ENCODE assay signal across 1 cellular context in genomic region chr2:169824373-169825333, GRCh38.
TF ChIP-seq lines count a peak whose summit lies in the region.

Gene METTL5 (minus strand): TSS chr2:169824905. CDS start chr2:169824597, 308 bp downstream.

TF ChIP-seq in GM12878, 131 proteins besides CTCF, POLR2A, EP300 and RAD21 (continued from another document and continues in another):
- TF ChIP-seq ZBTB4 (CRISPR knock-in tag; IDR thresholded peaks at IDR 0.05) (no peak), MEF2A (IDR thresholded peaks at IDR 0.05; ENCODE audit: insufficient read depth, low read depth, low read length) (0 out of 2 replicates have a peak, but pooled peaks have one; percentile 25), REST (IDR thresholded peaks at IDR 0.05; ENCODE audit: low read depth, low read length) (peak; percentile 30; the same call in 1 of the 2 replicates), ZNF384 (IDR thresholded peaks at IDR 0.05; ENCODE audit: borderline replicate concordance, low read depth, low read length) (no peak), LARP7 (IDR thresholded peaks at IDR 0.05) (peak; percentile 94), YY1 (IDR thresholded peaks at IDR 0.05; ENCODE audit: low read depth, low read length) (peak; percentile 80), STAT1 (conservative IDR thresholded peaks at IDR 0.05) (0 out of 2 replicates have a peak, but pooled peaks have one; percentile 55), USF2 (IDR thresholded peaks at IDR 0.05; ENCODE audit: borderline replicate concordance, low read depth, low read length) (no peak), RUNX3 (IDR thresholded peaks at IDR 0.05; ENCODE audit: low read length) (no peak; the same call in 1 of the 2 replicates), MYB (IDR thresholded peaks at IDR 0.05; ENCODE audit: borderline replicate concordance, low read depth, low read length) (0 out of 2 replicates have a peak, but pooled peaks have one; percentile 24), RCOR1 (conservative IDR thresholded peaks at IDR 0.05; ENCODE audit: low read depth, low read length) (no peak), BCL3 (IDR thresholded peaks at IDR 0.05; ENCODE audit: borderline replicate concordance, insufficient read depth, low read depth, low read length, poor library complexity, severe bottlenecking) (no peak), PAX8 (IDR thresholded peaks at IDR 0.05) (no peak), KDM1A (IDR thresholded peaks at IDR 0.05; ENCODE audit: borderline replicate concordance) (no peak), TCF3 (IDR thresholded peaks at IDR 0.05; ENCODE audit: borderline replicate concordance, insufficient read depth, low read depth, low read length) (peak; percentile 61; the same call in 1 of the 2 replicates), PAX5 (IDR thresholded peaks at IDR 0.05; ENCODE audit: borderline replicate concordance, low read depth, low read length) (peak; percentile 17; the same call in 1 of the 2 replicates), POLR2AphosphoS5 (IDR thresholded peaks at IDR 0.05; ENCODE audit: low read length) (peak; percentile 64; the same call in 1 of the 2 replicates), PML (IDR thresholded peaks at IDR 0.05; ENCODE audit: low read length) (peak; percentile 49; the same call in 1 of the 2 replicates), FOS (IDR thresholded peaks at IDR 0.05; ENCODE audit: borderline replicate concordance, extremely low read depth, insufficient read length) (no peak), CBFB (IDR thresholded peaks at IDR 0.05; ENCODE audit: low read depth) (no peak), TAF1 (IDR thresholded peaks at IDR 0.05; ENCODE audit: borderline replicate concordance, low read depth, low read length) (peak; percentile 67; the same call in 1 of the 2 replicates), ZNF217 (IDR thresholded peaks at IDR 0.05) (peak; percentile 72; the same call in 1 of the 2 replicates), NR2F1 (conservative IDR thresholded peaks at IDR 0.05) (peak; percentile 59), ELK1 (IDR thresholded peaks at IDR 0.05; ENCODE audit: low read depth, low read length) (peak; percentile 90), HDAC2 (IDR thresholded peaks at IDR 0.05) (no peak), TCF12 (IDR thresholded peaks at IDR 0.05; ENCODE audit: low read depth, low read length) (peak; percentile 62; the same call in 1 of the 2 replicates), CHD4 (IDR thresholded peaks at IDR 0.05) (no peak), ATF3 (IDR thresholded peaks at IDR 0.05; ENCODE audit: borderline replicate concordance, extremely low read depth, low read depth, low read length) (0 out of 2 replicates have a peak, but pooled peaks have one; percentile 12), SMC3 (IDR thresholded peaks at IDR 0.05; ENCODE audit: borderline replicate concordance, low read length) (peak; percentile 73), CHD2 (IDR thresholded peaks at IDR 0.05; ENCODE audit: borderline replicate concordance, low read depth, low read length) (peak; percentile 58; the same call in 1 of the 2 replicates), ZNF24 (IDR thresholded peaks at IDR 0.05) (peak; percentile 75), MAX (IDR thresholded peaks at IDR 0.05; ENCODE audit: low read depth, low read length) (peak; percentile 73; the same call in 1 of the 2 replicates), RBBP5 (conservative IDR thresholded peaks at IDR 0.05) (no peak), NFXL1 (IDR thresholded peaks at IDR 0.05; ENCODE audit: borderline replicate concordance) (no peak), SMARCA5 (IDR thresholded peaks at IDR 0.05) (peak; percentile 99), ZNF207 (IDR thresholded peaks at IDR 0.05; ENCODE audit: borderline replicate concordance) (peak; percentile 52; the same call in 1 of the 2 replicates), TBL1XR1 (IDR thresholded peaks at IDR 0.05; ENCODE audit: low read depth, low read length) (peak; percentile 62; the same call in 1 of the 2 replicates), NR2C1 (IDR thresholded peaks at IDR 0.05) (no peak), RELA (IDR thresholded peaks at IDR 0.05; ENCODE audit: borderline replicate concordance, partially characterized antibody) (peak; percentile 48), ZSCAN29 (IDR thresholded peaks at IDR 0.05) (0 out of 2 replicates have a peak, but pooled peaks have one; percentile 33), BHLHE40 (IDR thresholded peaks at IDR 0.05; ENCODE audit: borderline replicate concordance in 1 of 2, low read depth in 2 of 2, low read length in 1 of 2) (peak; percentile 78 to 93; a peak in 3 of 4 replicates), NBN (IDR thresholded peaks at IDR 0.05) (no peak), HDGF (IDR thresholded peaks at IDR 0.05) (no peak), SREBF1 (IDR thresholded peaks at IDR 0.05; ENCODE audit: low read length) (no peak), IKZF1 (conservative IDR thresholded peaks at IDR 0.05) (peak; percentile 89), RB1 (IDR thresholded peaks at IDR 0.05; ENCODE audit: borderline replicate concordance) (peak; percentile 84; the same call in 1 of the 2 replicates), MLLT1 (IDR thresholded peaks at IDR 0.05) (0 out of 2 replicates have a peak, but pooled peaks have one; percentile 28), CEBPB (IDR thresholded peaks at IDR 0.05; ENCODE audit: borderline replicate concordance in 1 of 2, low read depth in 2 of 2, low read length in 2 of 2) (no peak), MXI1 (IDR thresholded peaks at IDR 0.05; ENCODE audit: low read depth, low read length) (peak; percentile 79; the same call in 1 of the 2 replicates), CREM (IDR thresholded peaks at IDR 0.05; ENCODE audit: low read depth) (peak; percentile 16; the same call in 1 of the 2 replicates), EED (IDR thresholded peaks at IDR 0.05; ENCODE audit: low read depth) (no peak), GATAD2B (conservative IDR thresholded peaks at IDR 0.05; ENCODE audit: low read depth) (peak; percentile 92), WRNIP1 (IDR thresholded peaks at IDR 0.05; ENCODE audit: borderline replicate concordance, low read depth, low read length) (no peak), MYC (IDR thresholded peaks at IDR 0.05; ENCODE audit: insufficient read depth, insufficient read length, insufficient replicate concordance, low read length, severe bottlenecking) (peak; percentile 74), GABPA (IDR thresholded peaks at IDR 0.05; ENCODE audit: low read depth) (no peak), MTA2 (IDR thresholded peaks at IDR 0.05; ENCODE audit: low read depth) (no peak), YBX1 (IDR thresholded peaks at IDR 0.05) (no peak), TARDBP (IDR thresholded peaks at IDR 0.05; ENCODE audit: borderline replicate concordance) (no peak), CREB1 (IDR thresholded peaks at IDR 0.05; ENCODE audit: low read depth) (no peak; the same call in 1 of the 2 replicates), POU2F2 (IDR thresholded peaks at IDR 0.05; ENCODE audit: borderline replicate concordance, low read depth, low read length) (peak; percentile 35; the same call in 1 of the 3 replicates), NFIC (IDR thresholded peaks at IDR 0.05; ENCODE audit: low read depth, low read length) (no peak), DPF2 (IDR thresholded peaks at IDR 0.05) (peak; percentile 86), BACH1 (IDR thresholded peaks at IDR 0.05; ENCODE audit: borderline replicate concordance) (peak; percentile 82; the same call in 1 of the 2 replicates), HCFC1 (IDR thresholded peaks at IDR 0.05; ENCODE audit: low read length) (peak; percentile 29; the same call in 1 of the 2 replicates)
